In genomic region chr1:212286437-212287131, GRCh38 we compare ENCODE assay signal across 8 cellular contexts. TPM values are rescaled to one million over a fixed set of nuclear protein-coding genes. Genes with fewer than 3 reads are reported as not detected.
A peak's percentile ranks its signal among the peaks of the same experiment; 100 is the strongest.
DNase-seq lines count a peak whose midpoint lies in the region; ATAC-seq and TF ChIP-seq lines count a peak whose summit lies in the region.

No MANE protein-coding gene starts in this region.

- no peaks in the 10 kb centered on the region for H3K36me3 ChIP-seq in CD8-positive, alpha-beta memory T cell (ENCODE audit: insufficient read depth, low read length)
- H3K36me3 ChIP-seq in sigmoid colon, result no peaks in the 10 kb centered on the region

- intact Hi-C loops in sigmoid colon (cut with DNase I), result loop anchor here (5.0 to 10.0 kb wide), 4 partner anchors 124 to 508 kb away; partner anchors contain the start of genes NENF, NSL1 and TATDN3

- TF ChIP-seq POLR2A in sigmoid colon (IDR thresholded peaks at IDR 0.05), result peak in 1 of 2 donors; percentile 38

- H3K36me3 Mint-ChIP-seq in CD8-positive, alpha-beta memory T cell, result peaks cover 0 to 29% (median 0%) of the 10 kb centered on the region in 3 donors
- H3K36me3 Mint-ChIP-seq in IgD-negative memory B cell, result no peaks in the 10 kb centered on the region
- H3K36me3 Mint-ChIP-seq in activated CD4-positive, alpha-beta memory T cell treated with anti-CD3 and anti-CD28 coated beads, Interleukin-2, amount 10 ng/mL, durations not matched to agents 7 days and 5 days (ENCODE audit: low read depth), result peaks cover 25% of the 10 kb centered on the region
- H3K36me3 Mint-ChIP-seq in glutamatergic neuron (ENCODE audit: unreplicated experiment), result peaks cover 4% of the 10 kb centered on the region

- no peaks in the 10 kb centered on the region for H3K27me3 ChIP-seq in CD8-positive, alpha-beta memory T cell (ENCODE audit: insufficient read depth, low read length, poor library complexity, severe bottlenecking)
- H3K27me3 ChIP-seq in sigmoid colon, result no peaks in the 10 kb centered on the region

- no peak for TF ChIP-seq EP300 in sigmoid colon (IDR thresholded peaks at IDR 0.05)

- ATAC-seq in HG03196 (IDR thresholded peaks at IDR 0.05; ENCODE audit: unreplicated experiment), result no peak
- no peak for ATAC-seq in HG02981 (IDR thresholded peaks at IDR 0.05; ENCODE audit: unreplicated experiment)

- no peaks in the 10 kb centered on the region for H3K9me3 Mint-ChIP-seq in CD8-positive, alpha-beta memory T cell
- H3K9me3 Mint-ChIP-seq in IgD-negative memory B cell (no peaks in the 10 kb centered on the region), glutamatergic neuron (ENCODE audit: unreplicated experiment) (peaks cover 12% of the 10 kb centered on the region)
- no peaks in the 10 kb centered on the region for H3K9me3 Mint-ChIP-seq in activated CD4-positive, alpha-beta memory T cell treated with anti-CD3 and anti-CD28 coated beads, Interleukin-2, amount 10 ng/mL, durations not matched to agents 7 days and 5 days

- no peak for TF ChIP-seq CTCF in glutamatergic neuron (IDR thresholded peaks at IDR 0.05; ENCODE audit: partially characterized antibody, unreplicated experiment)
- TF ChIP-seq CTCF in sigmoid colon (IDR thresholded peaks at IDR 0.05), result no peak

- POLR2A ChIA-PET in CD8-positive, alpha-beta memory T cell (lab: Charles Lee), result interaction anchor here (0.7 to 1.8 kb wide), 10 partner anchors 23 to 730 kb away, joined by 3 to 24 read pairs (median 4); partner anchors contain the start of genes DTL and INTS7
- POLR2A ChIA-PET in activated CD4-positive, alpha-beta memory T cell treated with anti-CD3 and anti-CD28 coated beads, Interleukin-2, amount 10 ng/mL, durations not matched to agents 7 days and 5 days (lab: Charles Lee), result interaction anchor here (0.8 to 5.2 kb wide), 31 partner anchors 16 to 612 kb away, joined by 3 to 101 read pairs (median 4); partner anchors contain the start of genes DTL, INTS7 and NEK2

- peak overlapping the region; percentile 95 to 100 (median 99) for H3K4me3 Mint-ChIP-seq in CD8-positive, alpha-beta memory T cell
- peak overlapping the region; percentile 95 to 99 (median 96) for H3K4me3 Mint-ChIP-seq in IgD-negative memory B cell
- peak overlapping the region; percentile 94 for H3K4me3 Mint-ChIP-seq in activated CD4-positive, alpha-beta memory T cell treated with anti-CD3 and anti-CD28 coated beads, Interleukin-2, amount 10 ng/mL, durations not matched to agents 7 days and 5 days
- H3K4me3 Mint-ChIP-seq in glutamatergic neuron (ENCODE audit: unreplicated experiment), result peak overlapping the region; percentile 94

- H3K27ac Mint-ChIP-seq in CD8-positive, alpha-beta memory T cell, result peak overlapping the region; percentile 91 to 99 (median 98)
- peak overlapping the region; percentile 95 to 97 (median 97) for H3K27ac Mint-ChIP-seq in IgD-negative memory B cell
- H3K27ac Mint-ChIP-seq in activated CD4-positive, alpha-beta memory T cell treated with anti-CD3 and anti-CD28 coated beads, Interleukin-2, amount 10 ng/mL, durations not matched to agents 7 days and 5 days, result peak overlapping the region; percentile 88
- no peak overlapping the region for H3K27ac Mint-ChIP-seq in glutamatergic neuron (ENCODE audit: unreplicated experiment)

- 0 to 1% methylated on average over 19 of the region's 19 CpGs for WGBS in sigmoid colon, 2 donors

- H3K27ac ChIP-seq in CD8-positive, alpha-beta memory T cell (ENCODE audit: low read depth, low read length), result peak overlapping the region; percentile 97
- peak overlapping the region; percentile 96 to 100 (median 100) for H3K27ac ChIP-seq in sigmoid colon

- H3K27me3 Mint-ChIP-seq in CD8-positive, alpha-beta memory T cell, result no peaks in the 10 kb centered on the region
- H3K27me3 Mint-ChIP-seq in IgD-negative memory B cell (peaks cover 1% of the 10 kb centered on the region), glutamatergic neuron (ENCODE audit: unreplicated experiment) (peaks cover 5% of the 10 kb centered on the region)
- H3K27me3 Mint-ChIP-seq in activated CD4-positive, alpha-beta memory T cell treated with anti-CD3 and anti-CD28 coated beads, Interleukin-2, amount 10 ng/mL, durations not matched to agents 7 days and 5 days, result peaks cover 4% of the 10 kb centered on the region

- H3K4me1 Mint-ChIP-seq in CD8-positive, alpha-beta memory T cell, result peaks cover 48 to 68% (median 60%) of the 10 kb centered on the region in 3 donors
- H3K4me1 Mint-ChIP-seq in IgD-negative memory B cell (peaks cover 15 to 43% (median 21%) of the 10 kb centered on the region in 3 donors), glutamatergic neuron (ENCODE audit: low read depth, unreplicated experiment) (peaks cover 5% of the 10 kb centered on the region)
- peaks cover 54% of the 10 kb centered on the region for H3K4me1 Mint-ChIP-seq in activated CD4-positive, alpha-beta memory T cell treated with anti-CD3 and anti-CD28 coated beads, Interleukin-2, amount 10 ng/mL, durations not matched to agents 7 days and 5 days

- H3K9me3 ChIP-seq in CD8-positive, alpha-beta memory T cell (ENCODE audit: low read length), result no peaks in the 10 kb centered on the region
- no peaks in the 10 kb centered on the region for H3K9me3 ChIP-seq in sigmoid colon

- peak overlapping the region; percentile 98 for H3K4me3 ChIP-seq in CD8-positive, alpha-beta memory T cell (ENCODE audit: low read length)
- peak overlapping the region; percentile 82 to 98 (median 88) for H3K4me3 ChIP-seq in sigmoid colon

- peak in 1 of 5 donors; percentile 8 for DNase-seq in CD8-positive, alpha-beta memory T cell
- no peak for DNase-seq in activated CD4-positive, alpha-beta memory T cell treated with anti-CD3 and anti-CD28 coated beads, Interleukin-2, amount 10 ng/mL, durations not matched to agents 7 days and 5 days
- DNase-seq in glutamatergic neuron (no peak), sigmoid colon (no peak), NCI-H2196 treated with DMSO at 0.1 percent for 48 hours (lab: John Stamatoyannopoulos, UW; ENCODE audit: unreplicated experiment) (no peak)

- CTCF ChIA-PET in CD8-positive, alpha-beta memory T cell (lab: Charles Lee), result interaction anchor here (1.0 to 3.4 kb wide), 7 partner anchors 30 to 609 kb away, joined by 3 to 34 read pairs (median 4); partner anchors contain the start of genes DTL and INTS7
- CTCF ChIA-PET in activated CD4-positive, alpha-beta memory T cell treated with anti-CD3 and anti-CD28 coated beads, Interleukin-2, amount 10 ng/mL, durations not matched to agents 7 days and 5 days (lab: Charles Lee), result interaction anchor here (0.8 to 3.4 kb wide), 9 partner anchors 28 to 251 kb away, joined by 3 to 49 read pairs (median 5); partner anchors contain the start of genes DTL and INTS7

- peaks cover 47% of the 10 kb centered on the region for H3K4me1 ChIP-seq in CD8-positive, alpha-beta memory T cell (ENCODE audit: insufficient read depth, low read length)
- peaks cover 0 to 54% (median 44%) of the 10 kb centered on the region in 4 donors for H3K4me1 ChIP-seq in sigmoid colon

RNA-seq across cellular contexts. Expression of gene PPP2R5A, which starts 1.4 kb away (rescaled TPM):
- 10 to 100 TPM; 46.1 to 46.9 TPM for total RNA-seq in CD8-positive, alpha-beta memory T cell
- polyA plus RNA-seq in CD8-positive, alpha-beta memory T cell, result 51.9 TPM
- polyA plus RNA-seq in IgD-negative memory B cell (25.1 TPM), sigmoid colon (10 to 100 TPM; 46.2 to 62.7 (median 50.4) TPM)
- 10 to 100 TPM; 65.9 to 67.0 TPM for total RNA-seq in activated CD4-positive, alpha-beta memory T cell treated with anti-CD3 and anti-CD28 coated beads, Interleukin-2, amount 10 ng/mL, durations not matched to agents 7 days and 5 days
- total RNA-seq in glutamatergic neuron (ENCODE audit: unreplicated experiment) (2.2 TPM), sigmoid colon (10 to 100 TPM; 25.9 to 47.1 (median 31.4) TPM)
